ENCODE assay signal across 31 cellular contexts in the genomic region with DNA sequence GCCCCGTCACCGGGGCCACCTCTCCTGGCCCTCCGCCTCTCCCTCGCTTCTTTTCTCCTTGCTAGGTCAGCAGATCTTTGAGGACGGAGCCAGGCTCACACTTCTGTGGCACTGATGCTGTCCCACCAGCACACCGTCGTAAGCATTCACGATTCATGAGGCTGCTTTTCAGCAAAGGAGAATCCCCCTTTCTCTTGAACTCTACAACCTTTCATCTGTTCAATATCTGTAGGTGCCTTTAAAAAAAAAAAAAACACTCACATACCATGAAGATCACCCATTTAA. TPM values are rescaled to one million over a fixed set of nuclear protein-coding genes. Genes with fewer than 3 reads are reported as not detected.
"Had no signal": no experiment of that assay in that cellular context is flagged by ENCODE, and none has a peak within 500 bp of the region (broad histone marks: within the 10 kb centered on the region; RNA-seq: fewer than 3 reads in every experiment).

No MANE protein-coding gene starts in this region.

- ATAC-seq: left colon; left lung; lower lobe of right lung; naive thymus-derived CD8-positive, alpha-beta T cell; pancreas; right cardiac atrium; stimulated activated effector memory CD8-positive, alpha-beta T cell treated with anti-CD3 and anti-CD28 coated beads, Interleukin-12 subunit alpha, Interleukin-12 subunit beta, amount 100 ng/mL, for 72 hours had no signal

- H2AFZ ChIP-seq: neural progenitor cell had no signal

- H3K9me3 ChIP-seq: left lung, lower lobe of right lung, pancreas, prostate gland, sigmoid colon, spleen, suprapubic skin, thoracic aorta, tibial artery, uterus had no signal

- H3K27ac ChIP-seq: left lung, lower lobe of right lung, neural progenitor cell, pancreas, prostate gland, sigmoid colon, spleen, suprapubic skin, thoracic aorta, tibial artery, uterus had no signal

- FAIRE-seq: islet of Langerhans, kidney, pancreas, small intestine had no signal

- H3K4me3 ChIP-seq: left lung, lower lobe of right lung, neural progenitor cell, pancreas, prostate gland, sigmoid colon, spleen, suprapubic skin, thoracic aorta, tibial artery, uterus had no signal

- H3K4me1 ChIP-seq: left lung, lower lobe of right lung, neural progenitor cell, pancreas, prostate gland, sigmoid colon, spleen, suprapubic skin, tibial artery, uterus had no signal

- DNase-seq: hypothalamus; immature natural killer cell; kidney; left colon; lower lobe of right lung; mammary epithelial cell; mesenchymal stem cell; nephron progenitor cell; pancreas; retina; right cardiac atrium; sigmoid colon; small intestine; spleen; stimulated activated CD4-positive, alpha-beta T cell treated with anti-CD3 and anti-CD28 coated beads, Interleukin-4, amount 100 ng/mL, for 24 hours; stimulated activated naive CD4-positive, alpha-beta T cell; tibial artery; uterus had no signal

- H3K4me2 ChIP-seq: neural progenitor cell had no signal

- H3K9ac ChIP-seq: neural progenitor cell had no signal

- H3K27me3 ChIP-seq: neural progenitor cell, pancreas, sigmoid colon, suprapubic skin, uterus had no signal

- H3K36me3 ChIP-seq: left lung, lower lobe of right lung, neural progenitor cell, pancreas, prostate gland, sigmoid colon, spleen, suprapubic skin, thoracic aorta, tibial artery, uterus had no signal

RNA-seq across cellular contexts. Expression of a gene that starts 31.3 kb away (rescaled TPM):
- total RNA-seq: kidney; left colon; left lung; liver; lower lobe of right lung; mammary epithelial cell; mucosa of gallbladder; naive thymus-derived CD8-positive, alpha-beta T cell; omental fat pad; pancreas; right cardiac atrium; spleen; subcutaneous adipose tissue; suprapubic skin; thoracic aorta; ureter; uterus had no signal
- polyA plus RNA-seq: immature natural killer cell; liver; mammary epithelial cell; naive thymus-derived CD8-positive, alpha-beta T cell; pancreas; right cardiac atrium; sigmoid colon; small intestine; spleen had no signal
